Comparison of ENCODE assay signal across 22 cellular contexts in genomic region chr2:7468448-7468828, GRCh38.
DNase-seq lines count a peak whose midpoint lies in the region; ATAC-seq lines count a peak whose summit lies in the region.
"Had no signal": no experiment of that assay in that cellular context is flagged by ENCODE, and none has a peak within 500 bp of the region (broad histone marks: within the 10 kb centered on the region; RNA-seq: fewer than 3 reads in every experiment).

No MANE protein-coding gene starts in this region.

- H3K27ac Mint-ChIP-seq in activated T-cell treated with anti-CD3 and anti-CD28 coated beads, Interleukin-2, amount 50 U/mL, for 24 hours, result peak overlapping the region; percentile 88
- peak overlapping the region; percentile 26 to 74 for H3K27ac Mint-ChIP-seq in T-cell
- H3K27ac Mint-ChIP-seq in activated naive CD8-positive, alpha-beta T cell treated with anti-CD3 and anti-CD28 coated beads for 36 hours, result peak overlapping the region; percentile 98
- H3K27ac Mint-ChIP-seq: neural progenitor cell had no signal

- peaks cover 61% of the 10 kb centered on the region for H3K4me1 Mint-ChIP-seq in activated T-cell treated with anti-CD3 and anti-CD28 coated beads, Interleukin-2, amount 50 U/mL, for 24 hours (ENCODE audit: low read depth)
- H3K4me1 Mint-ChIP-seq in T-cell, result peaks cover 32 to 40% (median 39%) of the 10 kb centered on the region in 3 donors
- H3K4me1 Mint-ChIP-seq in activated naive CD8-positive, alpha-beta T cell treated with anti-CD3 and anti-CD28 coated beads for 36 hours, result peaks cover 57% of the 10 kb centered on the region

- H3K27me3 Mint-ChIP-seq in activated T-cell treated with anti-CD3 and anti-CD28 coated beads, Interleukin-2, amount 50 U/mL, for 24 hours, result no peaks in the 10 kb centered on the region
- H3K27me3 Mint-ChIP-seq in T-cell, result no peaks in the 10 kb centered on the region
- H3K27me3 Mint-ChIP-seq in activated naive CD8-positive, alpha-beta T cell treated with anti-CD3 and anti-CD28 coated beads for 36 hours, result no peaks in the 10 kb centered on the region

- ATAC-seq in T-cell (replicated peaks in 1 of 4) (no peak), HG02840 (IDR thresholded peaks at IDR 0.05; ENCODE audit: low FRiP score, unreplicated experiment) (no peak)
- ATAC-seq in stimulated activated naive CD8-positive, alpha-beta T cell treated with anti-CD3 and anti-CD28 coated beads, Interleukin-15, Interleukin-2, amounts not matched to agents 100 U/mL and 50 U/mL, for 24 hours, result peak; percentile 53
- ATAC-seq: K562, left lobe of liver, Panc1, pancreas, SK-N-SH treated with all-trans-retinoic acid at 6 μM for 48 hours had no signal

- no peak for DNase-seq in activated T-cell treated with anti-CD3 and anti-CD28 coated beads, Interleukin-2, amount 50 U/mL, for 24 hours
- no peak for DNase-seq in activated T-cell treated with anti-CD3 and anti-CD28 coated beads, Interleukin-2, amount 50 U/mL, for 1 hour
- DNase-seq in T-cell, result no peak
- no peak for DNase-seq in activated naive CD8-positive, alpha-beta T cell treated with anti-CD3 and anti-CD28 coated beads for 36 hours
- DNase-seq in stimulated activated naive CD8-positive, alpha-beta T cell treated with anti-CD3 and anti-CD28 coated beads, Interleukin-15, Interleukin-2, amounts not matched to agents 100 U/mL and 50 U/mL, for 24 hours, result no peak
- DNase-seq in stimulated activated naive CD4-positive, alpha-beta T cell (lab: John Stamatoyannopoulos, UW), result no peak
- DNase-seq: AML-193, colonic mucosa, DMS 273 treated with DMSO at 0.1 percent for 48 hours, NCI-H1048, NCI-H1694, NCI-H446, NCI-H774, pancreas, Right ventricle myocardium superior, testis had no signal

- peaks cover 9% of the 10 kb centered on the region for H3K36me3 Mint-ChIP-seq in activated T-cell treated with anti-CD3 and anti-CD28 coated beads, Interleukin-2, amount 50 U/mL, for 24 hours (ENCODE audit: low read depth)
- H3K36me3 Mint-ChIP-seq in T-cell, result no peaks in the 10 kb centered on the region
- H3K36me3 Mint-ChIP-seq in activated naive CD8-positive, alpha-beta T cell treated with anti-CD3 and anti-CD28 coated beads for 36 hours, result peaks cover 42% of the 10 kb centered on the region
- H3K36me3 Mint-ChIP-seq: neural progenitor cell had no signal

- POLR2A ChIA-PET in T-cell (lab: Charles Lee), result no interaction called here

- CTCF ChIA-PET in T-cell (lab: Charles Lee), result interaction anchor here in 1 of 2 donors (0.9 kb wide), 1 partner anchor 203 kb away, joined by 3 read pairs; no protein-coding TSS in a partner anchor

- no peak overlapping the region for H3K4me3 Mint-ChIP-seq in activated T-cell treated with anti-CD3 and anti-CD28 coated beads, Interleukin-2, amount 50 U/mL, for 24 hours
- peak overlapping the region in 1 of 3 donors; percentile 8 for H3K4me3 Mint-ChIP-seq in T-cell
- no peak overlapping the region for H3K4me3 Mint-ChIP-seq in activated naive CD8-positive, alpha-beta T cell treated with anti-CD3 and anti-CD28 coated beads for 36 hours
- H3K4me3 Mint-ChIP-seq: neural progenitor cell had no signal

- peaks cover 2% of the 10 kb centered on the region for H3K9me3 Mint-ChIP-seq in activated T-cell treated with anti-CD3 and anti-CD28 coated beads, Interleukin-2, amount 50 U/mL, for 24 hours
- H3K9me3 Mint-ChIP-seq in T-cell, result no peaks in the 10 kb centered on the region
- H3K9me3 Mint-ChIP-seq in activated naive CD8-positive, alpha-beta T cell treated with anti-CD3 and anti-CD28 coated beads for 36 hours, result peaks cover 15% of the 10 kb centered on the region
- H3K9me3 Mint-ChIP-seq: neural progenitor cell had no signal
